ENCODE assay signal across 1 cellular context in the genomic region with DNA sequence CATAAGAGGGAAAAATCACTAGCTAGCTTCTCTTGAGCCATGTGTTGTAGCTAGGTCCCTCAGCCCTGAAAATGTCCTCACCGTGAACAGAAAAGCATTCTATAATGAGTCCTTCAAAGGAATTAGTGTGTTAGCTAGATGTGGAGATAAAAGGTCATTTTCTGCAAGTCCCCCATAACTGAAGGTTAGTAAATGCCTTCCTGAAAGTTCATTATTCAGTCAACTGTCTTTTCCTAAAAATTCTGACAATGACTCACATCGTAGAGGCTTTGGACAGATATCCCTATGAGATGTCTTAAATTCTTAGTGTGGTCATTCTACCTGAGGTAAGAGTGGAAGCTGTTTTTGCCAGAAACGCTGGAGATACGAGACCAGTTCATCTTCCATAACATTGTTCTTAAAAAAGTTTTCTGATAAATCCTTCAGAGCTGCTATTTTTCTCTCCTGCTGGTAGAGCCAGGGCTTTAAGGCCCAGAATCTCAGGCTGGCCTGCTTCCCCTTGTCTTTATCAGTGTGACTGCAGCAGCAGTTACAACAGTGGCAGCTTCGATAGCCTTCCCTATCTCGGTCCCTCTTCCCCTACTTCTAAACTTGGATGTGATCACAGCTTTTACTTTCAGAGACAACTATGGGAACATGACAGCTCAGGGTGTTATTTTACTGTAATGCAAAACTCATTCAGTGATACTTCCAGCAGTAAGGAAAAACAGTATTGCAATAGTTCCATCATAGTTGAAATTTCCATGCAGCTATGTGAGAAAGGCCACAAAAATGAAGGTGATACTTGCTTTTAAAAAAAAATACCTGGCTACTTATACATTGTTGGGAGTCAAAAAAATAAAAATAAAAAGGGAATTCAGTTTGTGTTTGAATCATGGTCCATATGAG.
TF ChIP-seq lines count a peak whose summit lies in the region.

No MANE protein-coding gene starts in this region.

TF ChIP-seq in K562, 482 proteins besides CTCF, POLR2A, EP300 and RAD21 (continued from another document and continues in another):
- TF ChIP-seq TFAP4 (CRISPR knock-in tag; IDR thresholded peaks at IDR 0.05; ENCODE audit: borderline replicate concordance) (peak; percentile 57), PYGO2 (tag; IDR thresholded peaks at IDR 0.05) (peak; percentile 79), GTF2F1 (IDR thresholded peaks at IDR 0.05; ENCODE audit: low read depth, low read length) (peak; percentile 70; the same call in 1 of the 2 replicates), ZNF133 (CRISPR knock-in tag; IDR thresholded peaks at IDR 0.05) (no peak), TSHZ1 (CRISPR knock-in tag; IDR thresholded peaks at IDR 0.05) (no peak; the same call in 1 of the 2 replicates), PHB (CRISPR knock-in tag; IDR thresholded peaks at IDR 0.05) (no peak), ZNF3 (CRISPR knock-in tag; IDR thresholded peaks at IDR 0.05) (peak; percentile 47; the same call in 1 of the 2 replicates), NFIC (IDR thresholded peaks at IDR 0.05) (peak; percentile 97), MXI1 (IDR thresholded peaks at IDR 0.05; ENCODE audit: low read depth, low read length) (peak; percentile 83), HMG20A (CRISPR knock-in tag; conservative IDR thresholded peaks at IDR 0.05) (no peak), ZNF311 (CRISPR knock-in tag; IDR thresholded peaks at IDR 0.05) (no peak; the same call in 1 of the 2 replicates), TAF9B (IDR thresholded peaks at IDR 0.05; ENCODE audit: partially characterized antibody) (peak; percentile 79), SPI1 (IDR thresholded peaks at IDR 0.05; ENCODE audit: borderline replicate concordance, low read depth, low read length) (peak; percentile 84), RNF2 (IDR thresholded peaks at IDR 0.05) (peak; percentile 99), RUNX1 (IDR thresholded peaks at IDR 0.05; ENCODE audit: low read depth) (peak; percentile 91), ADNP (tag; IDR thresholded peaks at IDR 0.05) (no peak), HNRNPUL1 (IDR thresholded peaks at IDR 0.05; ENCODE audit: low read length) (no peak), CEBPG (CRISPR knock-in tag; IDR thresholded peaks at IDR 0.05) (peak; percentile 73), CEBPG (tag; conservative IDR thresholded peaks at IDR 0.05 in 1 of 2, IDR thresholded peaks at IDR 0.05 in 1 of 2) (no peak; a peak in 1 of 4 replicates), RHOXF2B (CRISPR knock-in tag; conservative IDR thresholded peaks at IDR 0.05) (no peak), DIDO1 (tag; IDR thresholded peaks at IDR 0.05; ENCODE audit: low read depth) (no peak; the same call in 1 of the 2 replicates), GABPB1 (CRISPR knock-in tag; IDR thresholded peaks at IDR 0.05) (peak; percentile 72), FOXK1 (CRISPR knock-in tag; IDR thresholded peaks at IDR 0.05; ENCODE audit: borderline replicate concordance) (no peak), SRSF7 (optimal IDR thresholded peaks at IDR 0.05; ENCODE audit: low read depth, low read length) (no peak), ZNF586 (CRISPR knock-in tag; conservative IDR thresholded peaks at IDR 0.05) (no peak), ZNF41 (CRISPR knock-in tag; conservative IDR thresholded peaks at IDR 0.05) (peak; percentile 60; the same call in 1 of the 2 replicates), XRCC5 (IDR thresholded peaks at IDR 0.05; ENCODE audit: low read depth, low read length) (peak; percentile 35; the same call in 1 of the 2 replicates), SRF (CRISPR knock-in tag; IDR thresholded peaks at IDR 0.05) (peak in 1 of 2 experiments; percentile 32; a peak in 1 of 4 replicates), E2F8 (IDR thresholded peaks at IDR 0.05; ENCODE audit: low read depth, partially characterized antibody) (peak; percentile 15), ZNF449 (CRISPR knock-in tag; IDR thresholded peaks at IDR 0.05) (peak; percentile 68), L3MBTL2 (IDR thresholded peaks at IDR 0.05) (peak; percentile 71), BCL6 (CRISPR knock-in tag; IDR thresholded peaks at IDR 0.05) (peak; percentile 49; the same call in 1 of the 2 replicates), MTF1 (CRISPR knock-in tag; IDR thresholded peaks at IDR 0.05; ENCODE audit: borderline replicate concordance) (no peak), POLR2H (tag; IDR thresholded peaks at IDR 0.05; ENCODE audit: low read depth) (no peak; the same call in 1 of the 2 replicates), KLF13 (tag; IDR thresholded peaks at IDR 0.05; ENCODE audit: borderline replicate concordance, low read depth) (no peak), HDAC2 (IDR thresholded peaks at IDR 0.05) (peak; percentile 91), CREB3L1 (IDR thresholded peaks at IDR 0.05; ENCODE audit: borderline replicate concordance, low read depth) (no peak)
- TF ChIP-seq, protein P1, sequence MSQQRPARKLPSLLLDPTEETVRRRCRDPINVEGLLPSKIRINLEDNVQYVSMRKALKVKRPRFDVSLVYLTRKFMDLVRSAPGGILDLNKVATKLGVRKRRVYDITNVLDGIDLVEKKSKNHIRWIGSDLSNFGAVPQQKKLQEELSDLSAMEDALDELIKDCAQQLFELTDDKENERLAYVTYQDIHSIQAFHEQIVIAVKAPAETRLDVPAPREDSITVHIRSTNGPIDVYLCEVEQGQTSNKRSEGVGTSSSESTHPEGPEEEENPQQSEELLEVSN (IDR thresholded peaks at IDR 0.05; ENCODE audit: borderline replicate concordance in 1 of 2, extremely low read depth in 1 of 2, insufficient read depth in 1 of 2, insufficient read length in 1 of 2, low read depth in 1 of 2, low read length in 1 of 2, poor library complexity in 1 of 2, severe bottlenecking in 1 of 2), result peak in 1 of 2 experiments; percentile 42
- TF ChIP-seq, protein P2, sequence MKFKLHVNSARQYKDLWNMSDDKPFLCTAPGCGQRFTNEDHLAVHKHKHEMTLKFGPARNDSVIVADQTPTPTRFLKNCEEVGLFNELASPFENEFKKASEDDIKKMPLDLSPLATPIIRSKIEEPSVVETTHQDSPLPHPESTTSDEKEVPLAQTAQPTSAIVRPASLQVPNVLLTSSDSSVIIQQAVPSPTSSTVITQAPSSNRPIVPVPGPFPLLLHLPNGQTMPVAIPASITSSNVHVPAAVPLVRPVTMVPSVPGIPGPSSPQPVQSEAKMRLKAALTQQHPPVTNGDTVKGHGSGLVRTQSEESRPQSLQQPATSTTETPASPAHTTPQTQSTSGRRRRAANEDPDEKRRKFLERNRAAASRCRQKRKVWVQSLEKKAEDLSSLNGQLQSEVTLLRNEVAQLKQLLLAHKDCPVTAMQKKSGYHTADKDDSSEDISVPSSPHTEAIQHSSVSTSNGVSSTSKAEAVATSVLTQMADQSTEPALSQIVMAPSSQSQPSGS (CRISPR knock-in tag; IDR thresholded peaks at IDR 0.05), result no peak
- TF ChIP-seq, protein P3, sequence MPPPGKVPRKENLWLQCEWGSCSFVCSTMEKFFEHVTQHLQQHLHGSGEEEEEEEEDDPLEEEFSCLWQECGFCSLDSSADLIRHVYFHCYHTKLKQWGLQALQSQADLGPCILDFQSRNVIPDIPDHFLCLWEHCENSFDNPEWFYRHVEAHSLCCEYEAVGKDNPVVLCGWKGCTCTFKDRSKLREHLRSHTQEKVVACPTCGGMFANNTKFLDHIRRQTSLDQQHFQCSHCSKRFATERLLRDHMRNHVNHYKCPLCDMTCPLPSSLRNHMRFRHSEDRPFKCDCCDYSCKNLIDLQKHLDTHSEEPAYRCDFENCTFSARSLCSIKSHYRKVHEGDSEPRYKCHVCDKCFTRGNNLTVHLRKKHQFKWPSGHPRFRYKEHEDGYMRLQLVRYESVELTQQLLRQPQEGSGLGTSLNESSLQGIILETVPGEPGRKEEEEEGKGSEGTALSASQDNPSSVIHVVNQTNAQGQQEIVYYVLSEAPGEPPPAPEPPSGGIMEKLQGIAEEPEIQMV (tag; conservative IDR thresholded peaks at IDR 0.05; ENCODE audit: low read depth), result peak; percentile 42; the same call in 1 of the 2 replicates
- TF ChIP-seq, protein P4, sequence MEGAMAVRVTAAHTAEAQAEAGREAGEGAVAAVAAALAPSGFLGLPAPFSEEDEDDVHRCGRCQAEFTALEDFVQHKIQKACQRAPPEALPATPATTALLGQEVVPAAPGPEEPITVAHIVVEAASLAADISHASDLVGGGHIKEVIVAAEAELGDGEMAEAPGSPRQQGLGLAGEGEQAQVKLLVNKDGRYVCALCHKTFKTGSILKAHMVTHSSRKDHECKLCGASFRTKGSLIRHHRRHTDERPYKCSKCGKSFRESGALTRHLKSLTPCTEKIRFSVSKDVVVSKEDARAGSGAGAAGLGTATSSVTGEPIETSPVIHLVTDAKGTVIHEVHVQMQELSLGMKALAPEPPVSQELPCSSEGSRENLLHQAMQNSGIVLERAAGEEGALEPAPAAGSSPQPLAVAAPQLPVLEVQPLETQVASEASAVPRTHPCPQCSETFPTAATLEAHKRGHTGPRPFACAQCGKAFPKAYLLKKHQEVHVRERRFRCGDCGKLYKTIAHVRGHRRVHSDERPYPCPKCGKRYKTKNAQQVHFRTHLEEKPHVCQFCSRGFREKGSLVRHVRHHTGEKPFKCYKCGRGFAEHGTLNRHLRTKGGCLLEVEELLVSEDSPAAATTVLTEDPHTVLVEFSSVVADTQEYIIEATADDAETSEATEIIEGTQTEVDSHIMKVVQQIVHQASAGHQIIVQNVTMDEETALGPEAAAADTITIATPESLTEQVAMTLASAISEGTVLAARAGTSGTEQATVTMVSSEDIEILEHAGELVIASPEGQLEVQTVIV (CRISPR knock-in tag; IDR thresholded peaks at IDR 0.05; ENCODE audit: borderline replicate concordance), result no peak
